21 cellular contexts compared by ENCODE assay signal in the genomic region with DNA sequence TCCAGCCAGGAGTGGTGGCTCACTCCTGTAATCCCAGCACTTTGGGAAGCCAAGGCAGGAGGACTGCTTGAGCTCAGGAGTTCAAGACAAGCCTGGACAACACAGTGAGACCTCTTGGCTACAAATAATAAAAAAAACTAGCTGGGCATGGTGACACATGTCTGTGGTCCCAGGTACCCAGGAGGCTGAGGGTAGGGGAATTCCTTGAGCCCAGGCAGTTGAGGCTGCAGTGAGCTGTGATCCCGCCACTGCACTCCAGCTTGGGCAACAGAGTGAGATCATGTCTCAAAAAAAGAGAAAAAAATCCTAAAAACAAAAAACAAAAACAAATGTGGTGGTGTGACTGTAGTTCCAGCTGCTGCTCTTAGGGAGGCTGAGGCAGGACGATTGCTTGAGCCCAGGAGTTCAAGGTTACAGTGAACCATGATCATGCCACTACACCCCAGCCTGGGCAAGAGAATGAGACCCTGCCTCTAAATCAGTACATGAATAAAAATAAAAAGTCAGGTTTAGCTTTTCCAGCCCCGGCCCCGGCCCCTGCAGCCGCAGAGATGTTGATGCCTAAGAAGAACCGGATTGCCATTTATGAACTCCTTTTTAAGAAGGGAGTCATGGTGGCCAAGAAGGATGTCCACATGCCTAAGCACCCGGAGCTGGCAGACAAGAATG. TPM values are rescaled to one million over a fixed set of nuclear protein-coding genes. Genes with fewer than 3 reads are reported as not detected.
DNase-seq lines count a peak whose midpoint lies in the region; ATAC-seq and TF ChIP-seq lines count a peak whose summit lies in the region.
"Had no signal": no experiment of that assay in that cellular context is flagged by ENCODE, and none has a peak within 500 bp of the region (broad histone marks: within the 10 kb centered on the region; RNA-seq: fewer than 3 reads in every experiment).

No MANE protein-coding gene starts in this region.

- CTCF ChIA-PET in mammary epithelial cell (lab: Charles Lee; ENCODE audit: low non-redundant PET): no interaction called here

- H3K36me3 Mint-ChIP-seq in nephron progenitor cell (ENCODE audit: low read depth): no peaks in the 10 kb centered on the region

- no peaks in the 10 kb centered on the region for H3K9me3 Mint-ChIP-seq in nephron progenitor cell
- H3K9me3 Mint-ChIP-seq: GM23338 had no signal

- no peak overlapping the region for H3K4me2 ChIP-seq in mammary epithelial cell (ENCODE audit: insufficient read depth, low read depth, low read length)
- H3K4me2 ChIP-seq: GM23338 had no signal

- dilution Hi-C loops in mammary epithelial cell (cut with HindIII; ENCODE audit: low sequenced_read_pairs): no loop called here

- H3K27ac ChIP-seq in mammary epithelial cell (ENCODE audit: insufficient read depth, low read depth, low read length) (no peak overlapping the region), breast epithelium (no peak overlapping the region)
- H3K27ac ChIP-seq: C4-2B had no signal

- TF ChIP-seq CTCF in mammary epithelial cell (conservative IDR thresholded peaks at IDR 0.05 in 1 of 2, IDR thresholded peaks at IDR 0.05 in 1 of 2; ENCODE audit: extremely low read depth in 1 of 2, insufficient read depth in 1 of 2, low read depth in 1 of 2, low read length in 2 of 2) (no peak), breast epithelium (IDR thresholded peaks at IDR 0.05) (no peak), epithelial cell of esophagus (IDR thresholded peaks at IDR 0.05; ENCODE audit: insufficient read depth, low read depth, low read length, missing control alignments) (no peak), nephron progenitor cell (IDR thresholded peaks at IDR 0.05) (no peak)

- in situ Hi-C loops in mammary epithelial cell (cut with MboI; ENCODE audit: low sequenced_read_pairs in 2 of 2): no loop called here

- no peak overlapping the region for H2AFZ ChIP-seq in mammary epithelial cell (ENCODE audit: low read depth, low read length)
- H2AFZ ChIP-seq: GM23338 had no signal

- H3K9ac ChIP-seq in mammary epithelial cell (ENCODE audit: insufficient read depth, low read length): no peak overlapping the region

- H3K9me3 ChIP-seq in mammary epithelial cell (replicated peaks; ENCODE audit: insufficient read depth, low read length) (no peaks in the 10 kb centered on the region), breast epithelium (no peaks in the 10 kb centered on the region)
- H3K9me3 ChIP-seq: HAP-1 had no signal

- H3K27me3 ChIP-seq in mammary epithelial cell (ENCODE audit: insufficient read depth, low read length): no peaks in the 10 kb centered on the region
- H3K27me3 ChIP-seq in breast epithelium: no peaks in the 10 kb centered on the region

- 90% methylated on average over 7 of the region's 7 CpGs for WGBS in mammary epithelial cell (ENCODE audit: low coverage, missing lambda C conversion rate)

- H3K27ac Mint-ChIP-seq in nephron progenitor cell: peak overlapping the region; percentile 74
- H3K27ac Mint-ChIP-seq: GM23338 had no signal

- ATAC-seq in HG02852 (IDR thresholded peaks at IDR 0.05; ENCODE audit: unreplicated experiment): no peak
- ATAC-seq in GM21515 (IDR thresholded peaks at IDR 0.05; ENCODE audit: unreplicated experiment): no peak
- ATAC-seq: GM23338 had no signal

- no peaks in the 10 kb centered on the region for H3K36me3 ChIP-seq in mammary epithelial cell (ENCODE audit: insufficient read depth, low read length)
- no peaks in the 10 kb centered on the region for H3K36me3 ChIP-seq in breast epithelium
- H3K36me3 ChIP-seq: HAP-1 had no signal

- intact Hi-C loops in mammary epithelial cell (cut with micrococcal nuclease) (no loop called here), breast epithelium (cut with DNase I; ENCODE audit: low total_unique reads) (no loop called here)

- no peak overlapping the region for H3K4me3 Mint-ChIP-seq in nephron progenitor cell
- H3K4me3 Mint-ChIP-seq: GM23338 had no signal

- H3K4me1 Mint-ChIP-seq in nephron progenitor cell: no peaks in the 10 kb centered on the region
- H3K4me1 Mint-ChIP-seq: GM23338 had no signal

- H3K4me3 ChIP-seq in mammary epithelial cell (replicated peaks in 1 of 3; ENCODE audit: insufficient read depth in 1 of 3, low read depth in 2 of 3, low read length in 3 of 3) (no peak overlapping the region), breast epithelium (no peak overlapping the region), epithelial cell of esophagus (ENCODE audit: low read length) (no peak overlapping the region)
- H3K4me3 ChIP-seq: GM23338, HAP-1 had no signal

- DNase-seq in mammary epithelial cell: peak; percentile 57
- no peak for DNase-seq in breast epithelium (ENCODE audit: low spot score in 2 of 2)
- DNase-seq in epithelial cell of esophagus (ENCODE audit: low read depth): peak; percentile 29
- DNase-seq in nephron progenitor cell: no peak
- DNase-seq in DMS153 treated with DMSO at 0.1 percent for 48 hours (lab: John Stamatoyannopoulos, UW; ENCODE audit: unreplicated experiment): no peak
- DNase-seq: DMS79, KG1, NCI-H1105, NCI-H146, NCI-H2029 treated with DMSO at 0.1 percent for 48 hours, NCI-H2171, NCI-H345, NCI-H524, NCI-H774, OCI-M1, Right ventricle myocardium superior had no signal

- H3K27me3 Mint-ChIP-seq in nephron progenitor cell (ENCODE audit: low read depth, poor library complexity): peaks cover 14% of the 10 kb centered on the region

- no peaks in the 10 kb centered on the region for H4K20me1 ChIP-seq in mammary epithelial cell (ENCODE audit: insufficient read depth, low read length)

- BruUV-seq in mammary epithelial cell (replicated peaks; lab: Mats Ljungman, UMichigan): no TSS peak

- no peaks in the 10 kb centered on the region for H3K79me2 ChIP-seq in mammary epithelial cell (ENCODE audit: insufficient read depth, low read length)

- H3K4me1 ChIP-seq in mammary epithelial cell (ENCODE audit: insufficient read depth, low read length): peaks cover 6% of the 10 kb centered on the region
- no peaks in the 10 kb centered on the region for H3K4me1 ChIP-seq in breast epithelium

- no peak for TF ChIP-seq POLR2A in breast epithelium (IDR thresholded peaks at IDR 0.05)

RNA-seq across cellular contexts. Expression of a gene that starts 13.5 kb away (rescaled TPM):
- total RNA-seq in mammary epithelial cell (100 to 1,000 TPM in 1 of 2 donors, 10 to 100 TPM in 1; 37.8 to 100 TPM), breast epithelium (10 to 100 TPM; 50.1 to 64.2 (median 58.0) TPM)
- 194 TPM for polyA plus RNA-seq in mammary epithelial cell
- 64.2 TPM for polyA minus RNA-seq in mammary epithelial cell

RNA-seq across cellular contexts. Expression of a gene that starts 47.2 kb away (rescaled TPM):
- total RNA-seq in mammary epithelial cell (10 to 100 TPM; 40.0 to 67.3 TPM), breast epithelium (10 to 100 TPM; 58.3 to 87.1 (median 63.7) TPM)
- polyA plus RNA-seq in mammary epithelial cell: 38.9 TPM
- 84.7 TPM for polyA minus RNA-seq in mammary epithelial cell

RNA-seq across cellular contexts. Expression of a gene that starts 48.1 kb away (rescaled TPM):
- total RNA-seq in mammary epithelial cell: 10 to 100 TPM in 1 of 2 donors, 1 to 10 TPM in 1; 9.6 to 19.2 TPM
- 4.9 TPM for polyA plus RNA-seq in mammary epithelial cell
- polyA minus RNA-seq in mammary epithelial cell: 15.8 TPM
- 10 to 100 TPM; 10.5 to 13.5 (median 12.2) TPM for total RNA-seq in breast epithelium

Comparison
In these comparisons a context has a peak if more than half of its experiments do, and no peak if none do; other contexts are left out.
1. DNase-seq: peak in mammary epithelial cell (single experiment) and epithelial cell of esophagus (single experiment); none in breast epithelium (0 of 2), nephron progenitor cell (single experiment) and DMS153 treated with DMSO at 0.1 percent for 48 hours (single experiment).